ENCODE assay signal across 1 cellular context in genomic region chr13:25923217-25924085, GRCh38.
TF ChIP-seq lines count a peak whose summit lies in the region.

No MANE protein-coding gene starts in this region.

TF ChIP-seq in GM23338, 12 proteins besides CTCF, POLR2A, EP300 and RAD21 (continued from another document):
- TF ChIP-seq EZH2phosphoT487 (IDR thresholded peaks at IDR 0.05; ENCODE audit: unreplicated experiment) (no peak), POLR2AphosphoS5 (IDR thresholded peaks at IDR 0.05; ENCODE audit: low read depth) (no peak), ZNF331 (CRISPR knock-in tag; IDR thresholded peaks at IDR 0.05; ENCODE audit: low read depth) (no peak), ZNF462 (CRISPR knock-in tag; IDR thresholded peaks at IDR 0.05) (no peak), REST (IDR thresholded peaks at IDR 0.05; ENCODE audit: unreplicated experiment) (no peak)
